28 cellular contexts compared by ENCODE assay signal in the genomic region with DNA sequence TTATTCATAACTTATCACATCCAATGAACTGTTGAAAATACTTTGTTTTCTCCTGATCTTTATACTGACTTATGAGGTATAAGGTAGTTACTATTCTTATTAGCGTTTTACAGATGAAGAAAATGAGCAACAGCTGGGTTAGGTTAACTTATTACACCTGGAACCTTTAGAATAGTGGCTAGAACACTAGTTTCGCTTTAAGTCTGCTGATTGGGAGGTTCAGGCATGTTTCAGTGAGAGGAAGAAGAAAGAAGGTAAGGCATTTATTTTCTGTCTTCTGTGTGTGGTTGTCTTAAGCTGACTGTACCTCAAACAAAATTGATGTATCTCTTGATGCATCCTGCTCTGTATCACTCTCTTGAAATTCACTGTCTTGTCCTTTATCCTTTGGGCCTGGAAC.
"Had no signal": no experiment of that assay in that cellular context is flagged by ENCODE, and none has a peak within 500 bp of the region (broad histone marks: within the 10 kb centered on the region; RNA-seq: fewer than 3 reads in every experiment).

No MANE protein-coding gene starts in this region.

- H3K4me1 ChIP-seq: stomach, suprapubic skin, testis, thyroid gland, tibial artery, tibial nerve, transverse colon, upper lobe of left lung, upper lobe of right lung, uterus, vagina had no signal

- H3K9me3 Mint-ChIP-seq: type B pancreatic cell had no signal

- H3K27ac ChIP-seq: stomach, suprapubic skin, testis, thoracic aorta, thyroid gland, tibial artery, tibial nerve, transverse colon, upper lobe of left lung, upper lobe of right lung, uterus, vagina had no signal

- H3K27ac Mint-ChIP-seq: stimulated activated effector memory CD8-positive, alpha-beta T cell treated with anti-CD3 and anti-CD28 coated beads, Interleukin-12 subunit alpha, Interleukin-12 subunit beta, amount 100 ng/mL, for 72 hours; stimulated activated memory B cell treated with anti-CD40 and anti-IgM and Interleukin-4, amounts not matched to agents 10 μg/mL and 1 μg/mL and 100 μg/mL, for 72 hours; stimulated activated naive B cell treated with anti-CD40 and anti-IgM and Interleukin-4, amounts not matched to agents 10 μg/mL and 1 μg/mL and 100 μg/mL, for 72 hours; stimulated activated naive CD8-positive, alpha-beta T cell treated with anti-CD3 and anti-CD28 coated beads, Interleukin-15, amount 100 ng/mL, for 72 hours; stimulated activated naive CD8-positive, alpha-beta T cell treated with anti-CD3 and anti-CD28 coated beads, Interleukin-15, Interleukin-2, amounts not matched to agents 100 ng/mL and 50 ng/mL, for 24 hours; type B pancreatic cell had no signal

- H3K4me3 Mint-ChIP-seq: stimulated activated effector memory CD8-positive, alpha-beta T cell treated with anti-CD3 and anti-CD28 coated beads, Interleukin-12 subunit alpha, Interleukin-12 subunit beta, amount 100 ng/mL, for 72 hours; stimulated activated memory B cell treated with anti-CD40 and anti-IgM and Interleukin-4, amounts not matched to agents 10 μg/mL and 1 μg/mL and 100 μg/mL, for 72 hours; stimulated activated naive B cell treated with anti-CD40 and anti-IgM and Interleukin-4, amounts not matched to agents 10 μg/mL and 1 μg/mL and 100 μg/mL, for 72 hours; stimulated activated naive CD8-positive, alpha-beta T cell treated with anti-CD3 and anti-CD28 coated beads, Interleukin-15, amount 100 ng/mL, for 72 hours; stimulated activated naive CD8-positive, alpha-beta T cell treated with anti-CD3 and anti-CD28 coated beads, Interleukin-15, Interleukin-2, amounts not matched to agents 100 ng/mL and 50 ng/mL, for 24 hours; type B pancreatic cell had no signal

- H3K9me3 ChIP-seq: stomach, suprapubic skin, testis, thoracic aorta, thyroid gland, tibial artery, transverse colon, upper lobe of left lung, upper lobe of right lung, uterus, vagina had no signal

- H3K36me3 ChIP-seq: stomach, suprapubic skin, thoracic aorta, thyroid gland, tibial artery, tibial nerve, transverse colon, upper lobe of left lung, upper lobe of right lung, uterus, vagina had no signal

- H3K4me1 Mint-ChIP-seq: stimulated activated effector memory CD8-positive, alpha-beta T cell treated with anti-CD3 and anti-CD28 coated beads, Interleukin-12 subunit alpha, Interleukin-12 subunit beta, amount 100 ng/mL, for 72 hours; stimulated activated memory B cell treated with anti-CD40 and anti-IgM and Interleukin-4, amounts not matched to agents 10 μg/mL and 1 μg/mL and 100 μg/mL, for 72 hours; stimulated activated naive B cell treated with anti-CD40 and anti-IgM and Interleukin-4, amounts not matched to agents 10 μg/mL and 1 μg/mL and 100 μg/mL, for 72 hours; stimulated activated naive CD8-positive, alpha-beta T cell treated with anti-CD3 and anti-CD28 coated beads, Interleukin-15, amount 100 ng/mL, for 72 hours had no signal

- ATAC-seq: stimulated activated effector memory CD8-positive, alpha-beta T cell treated with anti-CD3 and anti-CD28 coated beads, Interleukin-12 subunit alpha, Interleukin-12 subunit beta, amount 100 ng/mL, for 72 hours; stimulated activated memory B cell treated with anti-CD40 and anti-IgM and Interleukin-4, amounts not matched to agents 10 μg/mL and 1 μg/mL and 100 μg/mL, for 72 hours; stimulated activated naive B cell treated with anti-CD40 and anti-IgM and Interleukin-4, amounts not matched to agents 10 μg/mL and 1 μg/mL and 100 μg/mL, for 72 hours; stimulated activated naive CD8-positive, alpha-beta T cell treated with anti-CD3 and anti-CD28 coated beads, Interleukin-15, amount 100 ng/mL, for 72 hours; stimulated activated naive CD8-positive, alpha-beta T cell treated with anti-CD3 and anti-CD28 coated beads, Interleukin-15, Interleukin-2, amounts not matched to agents 100 U/mL and 50 U/mL, for 24 hours; upper lobe of right lung had no signal

- H3K4me3 ChIP-seq: stomach, suprapubic skin, testis, thoracic aorta, thyroid gland, tibial artery, tibial nerve, transverse colon, upper lobe of left lung, upper lobe of right lung, uterus, vagina had no signal

- H3K36me3 Mint-ChIP-seq: stimulated activated effector memory CD8-positive, alpha-beta T cell treated with anti-CD3 and anti-CD28 coated beads, Interleukin-12 subunit alpha, Interleukin-12 subunit beta, amount 100 ng/mL, for 72 hours; stimulated activated memory B cell treated with anti-CD40 and anti-IgM and Interleukin-4, amounts not matched to agents 10 μg/mL and 1 μg/mL and 100 μg/mL, for 72 hours; stimulated activated naive B cell treated with anti-CD40 and anti-IgM and Interleukin-4, amounts not matched to agents 10 μg/mL and 1 μg/mL and 100 μg/mL, for 72 hours; type B pancreatic cell had no signal

- H3K27me3 ChIP-seq: stomach, suprapubic skin, testis, thyroid gland, tibial artery, tibial nerve, transverse colon, upper lobe of left lung, upper lobe of right lung, uterus, vagina had no signal

- H3K27me3 Mint-ChIP-seq: stimulated activated memory B cell treated with anti-CD40 and anti-IgM and Interleukin-4, amounts not matched to agents 10 μg/mL and 1 μg/mL and 100 μg/mL, for 72 hours; stimulated activated naive B cell treated with anti-CD40 and anti-IgM and Interleukin-4, amounts not matched to agents 10 μg/mL and 1 μg/mL and 100 μg/mL, for 72 hours; stimulated activated naive CD8-positive, alpha-beta T cell treated with anti-CD3 and anti-CD28 coated beads, Interleukin-15, amount 100 ng/mL, for 72 hours; stimulated activated naive CD8-positive, alpha-beta T cell treated with anti-CD3 and anti-CD28 coated beads, Interleukin-15, Interleukin-2, amounts not matched to agents 100 ng/mL and 50 ng/mL, for 24 hours; type B pancreatic cell had no signal

- DNase-seq: stimulated activated CD4-positive, alpha-beta T cell treated with anti-CD3 and anti-CD28 coated beads, Interleukin-2, amount 100 ng/mL, for 48 hours; stimulated activated CD4-positive, alpha-beta T cell treated with anti-CD3 and anti-CD28 coated beads, Interleukin-4, amount 100 ng/mL, for 1 hour; stimulated activated CD4-positive, alpha-beta T cell treated with anti-CD3 and anti-CD28 coated beads, Interleukin-4, amount 100 ng/mL, for 24 hours; stimulated activated CD4-positive, alpha-beta T cell treated with anti-CD3 and anti-CD28 coated beads, Interleukin-4, amount 100 ng/mL, for 4 hours; stimulated activated CD8-positive, alpha-beta memory T cell treated with anti-CD3 and anti-CD28 coated beads, Interleukin-4, amount 100 ng/mL, for 48 hours; stimulated activated naive B cell treated with anti-CD40 and anti-IgM and Interleukin-4, amounts not matched to agents 10 μg/mL and 1 μg/mL and 100 μg/mL, for 72 hours; stimulated activated naive CD4-positive, alpha-beta T cell; stimulated activated naive CD4-positive, alpha-beta T cell treated with Interleukin-2 at 50 U/mL for 16 hours; stimulated activated naive CD8-positive, alpha-beta T cell treated with anti-CD3 and anti-CD28 coated beads, Interleukin-15, amount 100 ng/mL, for 72 hours; stimulated activated naive CD8-positive, alpha-beta T cell treated with anti-CD3 and anti-CD28 coated beads, Interleukin-15, Interleukin-2, amounts not matched to agents 100 U/mL and 50 U/mL, for 24 hours; stomach; substantia nigra; testis; thyroid gland; tibial artery; transverse colon; trophoblast cell; upper lobe of left lung; upper lobe of right lung; uterus had no signal
